In the genomic region with DNA sequence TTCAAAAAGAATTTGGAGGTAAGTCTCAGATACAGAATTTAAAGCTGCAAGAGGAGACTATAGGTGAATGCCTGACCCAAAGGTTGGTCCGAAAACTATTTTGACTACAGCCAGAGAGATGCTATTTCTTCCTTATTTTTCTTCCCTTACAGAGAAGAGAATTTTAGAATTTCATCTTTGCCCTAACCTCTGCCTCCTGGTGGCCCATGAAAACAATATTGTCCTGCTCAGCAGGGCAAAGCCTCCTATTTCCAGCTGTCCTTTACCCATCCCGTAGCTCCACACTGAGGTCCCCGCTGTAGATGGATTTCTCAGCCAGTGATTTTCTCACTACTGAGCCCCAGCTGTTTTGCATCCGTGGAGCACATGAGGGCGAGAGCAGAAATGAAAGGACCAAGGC, we compare ENCODE assay signal across 12 cellular contexts. TPM values are rescaled to one million over a fixed set of nuclear protein-coding genes. Genes with fewer than 3 reads are reported as not detected.
DNase-seq lines count a peak whose midpoint lies in the region; ATAC-seq and TF ChIP-seq lines count a peak whose summit lies in the region.
"Had no signal": no experiment of that assay in that cellular context is flagged by ENCODE, and none has a peak within 500 bp of the region (broad histone marks: within the 10 kb centered on the region; RNA-seq: fewer than 3 reads in every experiment).

No MANE protein-coding gene starts in this region.

- H3K4me3 Mint-ChIP-seq in Caco-2 (ENCODE audit: unreplicated experiment): no peak overlapping the region
- H3K4me3 Mint-ChIP-seq: neural progenitor cell, WTC11 had no signal

- no peaks in the 10 kb centered on the region for H3K36me3 Mint-ChIP-seq in Caco-2 (ENCODE audit: insufficient read depth, unreplicated experiment)
- H3K36me3 Mint-ChIP-seq: neural progenitor cell, WTC11 had no signal

- BruUV-seq in Caco-2 (replicated peaks; lab: Mats Ljungman, UMichigan): no TSS peak

- no peaks in the 10 kb centered on the region for H3K36me3 ChIP-seq in Caco-2 (ENCODE audit: control insufficient read depth, insufficient read depth, low read length)
- H3K36me3 ChIP-seq: BLaER1 treated with 17β-estradiol and CSF1 and Interleukin-3, amounts not matched to agents 10 nM and 100 nM; colonic mucosa; left ventricle myocardium inferior; neural progenitor cell had no signal

- no peak overlapping the region for H3K27ac Mint-ChIP-seq in Caco-2 (ENCODE audit: unreplicated experiment)
- H3K27ac Mint-ChIP-seq: neural progenitor cell, WTC11 had no signal

- H3K4me1 Mint-ChIP-seq in Caco-2 (ENCODE audit: low read depth, unreplicated experiment): peaks cover 14% of the 10 kb centered on the region

- peaks cover 3% of the 10 kb centered on the region; the same call in 1 of the 2 replicates for H3K4me1 ChIP-seq in Caco-2
- H3K4me1 ChIP-seq: colonic mucosa, left ventricle myocardium inferior, neural progenitor cell had no signal

- TF ChIP-seq CTCF in AG10803 (conservative IDR thresholded peaks at IDR 0.05; ENCODE audit: low read length) (peak; percentile 35), Caco-2 (IDR thresholded peaks at IDR 0.05; ENCODE audit: insufficient read depth in 1 of 2, low read depth in 1 of 2, low read length in 1 of 2, severe bottlenecking in 1 of 2, unreplicated experiment in 1 of 2) (peak; percentile 11 to 29), fibroblast of mammary gland (conservative IDR thresholded peaks at IDR 0.05; ENCODE audit: control insufficient read depth, insufficient read depth, low read depth, low read length) (peak; percentile 1)

- peaks cover 20% of the 10 kb centered on the region for H3K27me3 Mint-ChIP-seq in Caco-2 (ENCODE audit: insufficient read depth, unreplicated experiment)

- H3K27me3 ChIP-seq in Caco-2 (replicated peaks; ENCODE audit: control insufficient read depth, insufficient read depth, low read length): no peaks in the 10 kb centered on the region
- H3K27me3 ChIP-seq: colonic mucosa had no signal

- H3K4me3 ChIP-seq in AG10803 (ENCODE audit: low read length) (no peak overlapping the region), Caco-2 (ENCODE audit: low read depth, low read length) (no peak overlapping the region), fibroblast of mammary gland (ENCODE audit: control insufficient read depth, low read depth, low read length) (no peak overlapping the region)
- H3K4me3 ChIP-seq: BLaER1 treated with 17β-estradiol and CSF1 and Interleukin-3, amounts not matched to agents 10 nM and 100 nM; colonic mucosa; left ventricle myocardium inferior; neural progenitor cell had no signal

- peaks cover 2% of the 10 kb centered on the region; the same call in 1 of the 2 replicates for H3K9me3 ChIP-seq in Caco-2
- H3K9me3 ChIP-seq: BLaER1 treated with 17β-estradiol and CSF1 and Interleukin-3, amounts not matched to agents 10 nM and 100 nM; colonic mucosa; left ventricle myocardium inferior had no signal

- H3K9me3 Mint-ChIP-seq in Caco-2 (ENCODE audit: unreplicated experiment): no peaks in the 10 kb centered on the region
- H3K9me3 Mint-ChIP-seq: neural progenitor cell, WTC11 had no signal

- ATAC-seq in GM18873 (IDR thresholded peaks at IDR 0.05; ENCODE audit: low FRiP score, unreplicated experiment) (no peak), GM21515 (IDR thresholded peaks at IDR 0.05; ENCODE audit: unreplicated experiment) (no peak)

- DNase-seq in AG10803 (ENCODE audit: low read depth) (no peak), Caco-2 (no peak), SHP77 (lab: John Stamatoyannopoulos, UW) (peak; percentile 48 to 49), fibroblast of mammary gland (ENCODE audit: low read depth) (no peak), NCI-H446 treated with DMSO at 0.1 percent for 48 hours (lab: John Stamatoyannopoulos, UW) (no peak)
- DNase-seq: colonic mucosa, left ventricle myocardium inferior had no signal

- CTCF ChIA-PET in Caco-2 (lab: Charles Lee): interaction anchor here (0.8 to 1.5 kb wide), 2 partner anchors 10 to 11 kb away, joined by 3 read pairs; no protein-coding TSS in a partner anchor

- POLR2A ChIA-PET in Caco-2 (lab: Charles Lee): interaction anchor here (1.0 kb wide), 1 partner anchor 46 kb away, joined by 3 read pairs; no protein-coding TSS in a partner anchor

- intact Hi-C loops in Caco-2 (cut with micrococcal nuclease; ENCODE audit: unreplicated experiment): no loop called here

RNA-seq across cellular contexts. Expression of a gene that starts 24.6 kb away (rescaled TPM):
- not detected in 2 replicates for total RNA-seq in Caco-2 (2022)
- total RNA-seq: colonic mucosa, left ventricle myocardium inferior had no signal

RNA-seq across cellular contexts. Expression of a gene that starts 38.7 kb away (rescaled TPM):
- total RNA-seq in Caco-2 (2022): 0.65 and 1.1 TPM in 2 replicates

Comparison
In these comparisons a context has a peak if more than half of its experiments do, and no peak if none do; other contexts are left out.
1. DNase-seq: peak in SHP77 (2 of 2); none in AG10803 (single experiment), Caco-2 (0 of 2), fibroblast of mammary gland (single experiment) and NCI-H446 treated with DMSO at 0.1 percent for 48 hours (single experiment).
2. Peak in every context shown above with its lines, with median percentiles within 50 percentile points of each other: CTCF ChIP-seq.